ENCODE assay signal across 3 cellular contexts in the genomic region with DNA sequence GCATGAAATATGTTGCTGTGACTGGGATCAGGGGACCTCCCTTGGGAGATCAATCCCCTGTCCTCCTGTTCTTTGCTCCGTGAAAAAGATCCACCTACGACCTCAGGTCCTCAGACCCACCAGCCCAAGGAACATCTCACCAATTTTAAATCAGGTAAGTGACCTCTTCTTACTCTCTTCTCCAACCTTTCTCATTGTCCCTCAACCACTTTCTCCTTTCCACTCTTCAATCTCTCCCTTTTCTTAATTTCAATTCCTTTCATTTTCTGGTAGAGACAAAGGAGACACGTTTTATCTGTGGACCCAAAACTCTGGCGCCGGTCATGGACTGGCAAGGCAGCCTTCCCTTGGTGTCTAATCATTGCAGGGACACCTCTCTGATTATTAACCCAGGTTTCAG. TPM values are rescaled to one million over a fixed set of nuclear protein-coding genes. Genes with fewer than 3 reads are reported as not detected.
"Had no signal": no experiment of that assay in that cellular context is flagged by ENCODE, and none has a peak within 500 bp of the region (broad histone marks: within the 10 kb centered on the region; RNA-seq: fewer than 3 reads in every experiment).

No MANE protein-coding gene starts in this region.

RNA-seq across cellular contexts. Expression of a gene that starts 21.1 kb away (rescaled TPM):
- total RNA-seq: M059J, MCF 10A, NCI-H460 had no signal
